2 cellular contexts compared by ENCODE assay signal in genomic region chr15:80141916-80142598, GRCh38.
TF ChIP-seq lines count a peak whose summit lies in the region.

No MANE protein-coding gene starts in this region.

TF ChIP-seq in GM12878, 131 proteins besides CTCF, POLR2A, EP300 and RAD21:
- no peak for TF ChIP-seq PKNOX1 (IDR thresholded peaks at IDR 0.05)
- TF ChIP-seq ZNF24 (IDR thresholded peaks at IDR 0.05): no peak
- TF ChIP-seq TCF7 (IDR thresholded peaks at IDR 0.05; ENCODE audit: borderline replicate concordance): no peak
- TF ChIP-seq, protein P1, sequence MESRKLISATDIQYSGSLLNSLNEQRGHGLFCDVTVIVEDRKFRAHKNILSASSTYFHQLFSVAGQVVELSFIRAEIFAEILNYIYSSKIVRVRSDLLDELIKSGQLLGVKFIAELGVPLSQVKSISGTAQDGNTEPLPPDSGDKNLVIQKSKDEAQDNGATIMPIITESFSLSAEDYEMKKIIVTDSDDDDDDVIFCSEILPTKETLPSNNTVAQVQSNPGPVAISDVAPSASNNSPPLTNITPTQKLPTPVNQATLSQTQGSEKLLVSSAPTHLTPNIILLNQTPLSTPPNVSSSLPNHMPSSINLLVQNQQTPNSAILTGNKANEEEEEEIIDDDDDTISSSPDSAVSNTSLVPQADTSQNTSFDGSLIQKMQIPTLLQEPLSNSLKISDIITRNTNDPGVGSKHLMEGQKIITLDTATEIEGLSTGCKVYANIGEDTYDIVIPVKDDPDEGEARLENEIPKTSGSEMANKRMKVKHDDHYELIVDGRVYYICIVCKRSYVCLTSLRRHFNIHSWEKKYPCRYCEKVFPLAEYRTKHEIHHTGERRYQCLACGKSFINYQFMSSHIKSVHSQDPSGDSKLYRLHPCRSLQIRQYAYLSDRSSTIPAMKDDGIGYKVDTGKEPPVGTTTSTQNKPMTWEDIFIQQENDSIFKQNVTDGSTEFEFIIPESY (IDR thresholded peaks at IDR 0.05): no peak
- TF ChIP-seq CBX5 (IDR thresholded peaks at IDR 0.05; ENCODE audit: low read depth): no peak
- TF ChIP-seq PRDM15 (CRISPR knock-in tag; IDR thresholded peaks at IDR 0.05): no peak
- TF ChIP-seq NRF1 (conservative IDR thresholded peaks at IDR 0.05; ENCODE audit: low read depth, low read length): no peak
- TF ChIP-seq SRF (IDR thresholded peaks at IDR 0.05; ENCODE audit: low read depth in 2 of 2, low read length in 2 of 2): no peak
- TF ChIP-seq, protein P2, sequence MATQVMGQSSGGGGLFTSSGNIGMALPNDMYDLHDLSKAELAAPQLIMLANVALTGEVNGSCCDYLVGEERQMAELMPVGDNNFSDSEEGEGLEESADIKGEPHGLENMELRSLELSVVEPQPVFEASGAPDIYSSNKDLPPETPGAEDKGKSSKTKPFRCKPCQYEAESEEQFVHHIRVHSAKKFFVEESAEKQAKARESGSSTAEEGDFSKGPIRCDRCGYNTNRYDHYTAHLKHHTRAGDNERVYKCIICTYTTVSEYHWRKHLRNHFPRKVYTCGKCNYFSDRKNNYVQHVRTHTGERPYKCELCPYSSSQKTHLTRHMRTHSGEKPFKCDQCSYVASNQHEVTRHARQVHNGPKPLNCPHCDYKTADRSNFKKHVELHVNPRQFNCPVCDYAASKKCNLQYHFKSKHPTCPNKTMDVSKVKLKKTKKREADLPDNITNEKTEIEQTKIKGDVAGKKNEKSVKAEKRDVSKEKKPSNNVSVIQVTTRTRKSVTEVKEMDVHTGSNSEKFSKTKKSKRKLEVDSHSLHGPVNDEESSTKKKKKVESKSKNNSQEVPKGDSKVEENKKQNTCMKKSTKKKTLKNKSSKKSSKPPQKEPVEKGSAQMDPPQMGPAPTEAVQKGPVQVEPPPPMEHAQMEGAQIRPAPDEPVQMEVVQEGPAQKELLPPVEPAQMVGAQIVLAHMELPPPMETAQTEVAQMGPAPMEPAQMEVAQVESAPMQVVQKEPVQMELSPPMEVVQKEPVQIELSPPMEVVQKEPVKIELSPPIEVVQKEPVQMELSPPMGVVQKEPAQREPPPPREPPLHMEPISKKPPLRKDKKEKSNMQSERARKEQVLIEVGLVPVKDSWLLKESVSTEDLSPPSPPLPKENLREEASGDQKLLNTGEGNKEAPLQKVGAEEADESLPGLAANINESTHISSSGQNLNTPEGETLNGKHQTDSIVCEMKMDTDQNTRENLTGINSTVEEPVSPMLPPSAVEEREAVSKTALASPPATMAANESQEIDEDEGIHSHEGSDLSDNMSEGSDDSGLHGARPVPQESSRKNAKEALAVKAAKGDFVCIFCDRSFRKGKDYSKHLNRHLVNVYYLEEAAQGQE (IDR thresholded peaks at IDR 0.05; ENCODE audit: low read depth, low read length): no peak
- TF ChIP-seq DPF2 (IDR thresholded peaks at IDR 0.05): no peak
- no peak for TF ChIP-seq MYB (IDR thresholded peaks at IDR 0.05; ENCODE audit: borderline replicate concordance, low read depth, low read length)
- TF ChIP-seq, protein P3, sequence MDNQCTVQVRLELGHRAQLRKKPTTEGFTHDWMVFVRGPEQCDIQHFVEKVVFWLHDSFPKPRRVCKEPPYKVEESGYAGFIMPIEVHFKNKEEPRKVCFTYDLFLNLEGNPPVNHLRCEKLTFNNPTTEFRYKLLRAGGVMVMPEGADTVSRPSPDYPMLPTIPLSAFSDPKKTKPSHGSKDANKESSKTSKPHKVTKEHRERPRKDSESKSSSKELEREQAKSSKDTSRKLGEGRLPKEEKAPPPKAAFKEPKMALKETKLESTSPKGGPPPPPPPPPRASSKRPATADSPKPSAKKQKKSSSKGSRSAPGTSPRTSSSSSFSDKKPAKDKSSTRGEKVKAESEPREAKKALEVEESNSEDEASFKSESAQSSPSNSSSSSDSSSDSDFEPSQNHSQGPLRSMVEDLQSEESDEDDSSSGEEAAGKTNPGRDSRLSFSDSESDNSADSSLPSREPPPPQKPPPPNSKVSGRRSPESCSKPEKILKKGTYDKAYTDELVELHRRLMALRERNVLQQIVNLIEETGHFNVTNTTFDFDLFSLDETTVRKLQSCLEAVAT (IDR thresholded peaks at IDR 0.05): no peak
- no peak for TF ChIP-seq SREBF1 (IDR thresholded peaks at IDR 0.05; ENCODE audit: low read length)
TF ChIP-seq in GM12878: peak in this region for 0.

TF ChIP-seq in HEK293T, 16 proteins besides CTCF, POLR2A, EP300 and RAD21:
- no peak for TF ChIP-seq TARDBP (IDR thresholded peaks at IDR 0.05)
- TF ChIP-seq ZNF384 (IDR thresholded peaks at IDR 0.05): no peak
- no peak for TF ChIP-seq LEF1 (IDR thresholded peaks at IDR 0.05; ENCODE audit: borderline replicate concordance)
- no peak for TF ChIP-seq FOXA1 (IDR thresholded peaks at IDR 0.05)
- no peak for TF ChIP-seq PKNOX1 (IDR thresholded peaks at IDR 0.05)
- no peak for TF ChIP-seq NFRKB (IDR thresholded peaks at IDR 0.05)
- TF ChIP-seq ELF4 (IDR thresholded peaks at IDR 0.05): no peak
- no peak for TF ChIP-seq FOXK2 (IDR thresholded peaks at IDR 0.05)
- TF ChIP-seq L3MBTL2 (conservative IDR thresholded peaks at IDR 0.05): no peak
- no peak for TF ChIP-seq HDGF (IDR thresholded peaks at IDR 0.05; ENCODE audit: borderline replicate concordance)
- no peak for TF ChIP-seq FOXM1 (IDR thresholded peaks at IDR 0.05; ENCODE audit: borderline replicate concordance)
- no peak for TF ChIP-seq ARNT (IDR thresholded peaks at IDR 0.05)
